In the genomic region with DNA sequence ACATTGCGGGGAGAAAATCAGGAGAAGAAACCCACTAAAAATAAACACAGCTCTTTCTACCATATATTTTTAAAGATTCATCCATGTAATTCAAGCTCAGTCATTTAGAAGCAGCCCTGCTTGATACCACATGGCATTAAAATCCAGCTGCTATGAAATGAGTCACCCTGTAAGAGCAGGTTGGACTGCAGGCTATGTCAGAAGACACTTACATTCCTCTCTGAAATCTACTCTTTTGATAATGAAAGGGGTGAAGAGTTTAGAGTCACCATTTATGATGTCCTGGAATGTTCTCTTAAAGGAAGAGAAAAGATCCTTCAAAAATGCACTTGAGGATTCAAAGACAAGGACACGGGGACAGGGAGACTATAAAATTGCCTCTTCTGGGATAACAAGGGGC, we compare ENCODE assay signal across 11 cellular contexts.
DNase-seq lines count a peak whose midpoint lies in the region; ATAC-seq and TF ChIP-seq lines count a peak whose summit lies in the region.
"Had no signal": no experiment of that assay in that cellular context is flagged by ENCODE, and none has a peak within 500 bp of the region (broad histone marks: within the 10 kb centered on the region; RNA-seq: fewer than 3 reads in every experiment).

No MANE protein-coding gene starts in this region.

- no peak for TF ChIP-seq CTCF in Peyer's patch (IDR thresholded peaks at IDR 0.05)
- TF ChIP-seq CTCF in coronary artery (IDR thresholded peaks at IDR 0.05) = no peak

- H3K4me1 ChIP-seq in Peyer's patch = no peaks in the 10 kb centered on the region
- H3K4me1 ChIP-seq in effector memory CD4-positive, alpha-beta T cell (ENCODE audit: control insufficient read depth, insufficient read depth, low read length, poor library complexity, severe bottlenecking) = no peaks in the 10 kb centered on the region

- H3K27ac ChIP-seq in Peyer's patch (no peak overlapping the region), coronary artery (peak overlapping the region in 1 of 2 donors; percentile 48)
- no peak overlapping the region for H3K27ac ChIP-seq in effector memory CD4-positive, alpha-beta T cell (ENCODE audit: insufficient read depth, low read length, poor library complexity, severe bottlenecking)
- H3K27ac ChIP-seq: KMS-11 had no signal

- TF ChIP-seq POLR2A in Peyer's patch (IDR thresholded peaks at IDR 0.05) = no peak

- H3K9me3 ChIP-seq in Peyer's patch = peaks cover 0 to 11% (median 0%) of the 10 kb centered on the region in 4 donors
- H3K9me3 ChIP-seq in effector memory CD4-positive, alpha-beta T cell (ENCODE audit: control insufficient read depth, low read length) = peaks cover 7% of the 10 kb centered on the region

- H3K36me3 ChIP-seq in Peyer's patch = no peaks in the 10 kb centered on the region
- H3K36me3 ChIP-seq in effector memory CD4-positive, alpha-beta T cell (ENCODE audit: control insufficient read depth, insufficient read depth, low read length) = no peaks in the 10 kb centered on the region

- DNase-seq in DMS53 treated with DMSO at 0.1 percent for 48 hours (lab: John Stamatoyannopoulos, UW; ENCODE audit: unreplicated experiment) = peak; percentile 48
- peak; percentile 77 for DNase-seq in SW480 (ENCODE audit: low spot score)
- peak; percentile 26 for DNase-seq in fibroblast of the conjunctiva (ENCODE audit: low read depth)
- no peak for DNase-seq in sciatic nerve (ENCODE audit: low spot score)
- no peak for DNase-seq in Peyer's patch
- no peak for DNase-seq in amygdala (lab: John Stamatoyannopoulos, UW)
- no peak for DNase-seq in effector memory CD4-positive, alpha-beta T cell
- no peak for DNase-seq in coronary artery (ENCODE audit: low spot score)
- DNase-seq: activated B cell treated with CpG ODN at 0.5 μM for 24 hours; activated naive CD4-positive, alpha-beta T cell treated with anti-CD3 and anti-CD28 coated beads, Interleukin-2, amount 50 U/mL, for 16 hours had no signal

- ATAC-seq in sciatic nerve = peak; percentile 47

- intact Hi-C loops in sciatic nerve (cut with DNase I) = no loop called here

- H3K4me3 ChIP-seq in Peyer's patch = no peak overlapping the region
- H3K4me3 ChIP-seq in effector memory CD4-positive, alpha-beta T cell (ENCODE audit: insufficient read depth, low read depth, low read length, poor library complexity, severe bottlenecking) = no peak overlapping the region
- H3K4me3 ChIP-seq in coronary artery = no peak overlapping the region

- no peaks in the 10 kb centered on the region for H3K27me3 ChIP-seq in Peyer's patch
- no peaks in the 10 kb centered on the region for H3K27me3 ChIP-seq in effector memory CD4-positive, alpha-beta T cell (replicated peaks; ENCODE audit: control insufficient read depth, insufficient read depth, low read length, poor library complexity, severe bottlenecking)

Comparison
In these comparisons a context has a peak if more than half of its experiments do, and no peak if none do; other contexts are left out.
1. DNase-seq: peak in DMS53 treated with DMSO at 0.1 percent for 48 hours (single experiment), SW480 (single experiment) and fibroblast of the conjunctiva (single experiment); none in sciatic nerve (single experiment), Peyer's patch (0 of 3), amygdala (0 of 56), effector memory CD4-positive, alpha-beta T cell (0 of 3) and coronary artery (single experiment).